In genomic region chr13:59513686-59514085, GRCh38 we compare ENCODE assay signal across 27 cellular contexts.
"Had no signal": no experiment of that assay in that cellular context is flagged by ENCODE, and none has a peak within 500 bp of the region (broad histone marks: within the 10 kb centered on the region; RNA-seq: fewer than 3 reads in every experiment).

No MANE protein-coding gene starts in this region.

- H3K27me3 ChIP-seq: stomach, suprapubic skin, testis, thyroid gland, tibial artery, tibial nerve, transverse colon, upper lobe of left lung, upper lobe of right lung, uterus, vagina had no signal

- DNase-seq: stimulated activated CD4-positive, alpha-beta T cell treated with anti-CD3 and anti-CD28 coated beads, Interleukin-2, amount 100 ng/mL, for 48 hours; stimulated activated CD4-positive, alpha-beta T cell treated with anti-CD3 and anti-CD28 coated beads, Interleukin-4, amount 100 ng/mL, for 1 hour; stimulated activated CD4-positive, alpha-beta T cell treated with anti-CD3 and anti-CD28 coated beads, Interleukin-4, amount 100 ng/mL, for 24 hours; stimulated activated CD4-positive, alpha-beta T cell treated with anti-CD3 and anti-CD28 coated beads, Interleukin-4, amount 100 ng/mL, for 4 hours; stimulated activated CD8-positive, alpha-beta memory T cell treated with anti-CD3 and anti-CD28 coated beads, Interleukin-4, amount 100 ng/mL, for 48 hours; stimulated activated naive B cell treated with anti-CD40 and anti-IgM and Interleukin-4, amounts not matched to agents 10 μg/mL and 1 μg/mL and 100 μg/mL, for 72 hours; stimulated activated naive CD4-positive, alpha-beta T cell; stimulated activated naive CD4-positive, alpha-beta T cell treated with Interleukin-2 at 50 U/mL for 16 hours; stimulated activated naive CD8-positive, alpha-beta T cell treated with anti-CD3 and anti-CD28 coated beads, Interleukin-15, amount 100 ng/mL, for 72 hours; stimulated activated naive CD8-positive, alpha-beta T cell treated with anti-CD3 and anti-CD28 coated beads, Interleukin-15, Interleukin-2, amounts not matched to agents 100 U/mL and 50 U/mL, for 24 hours; stomach; testis; thyroid gland; tibial artery; transverse colon; trophoblast cell; upper lobe of left lung; upper lobe of right lung; uterus had no signal

- H3K36me3 Mint-ChIP-seq: stimulated activated effector memory CD8-positive, alpha-beta T cell treated with anti-CD3 and anti-CD28 coated beads, Interleukin-12 subunit alpha, Interleukin-12 subunit beta, amount 100 ng/mL, for 72 hours; stimulated activated memory B cell treated with anti-CD40 and anti-IgM and Interleukin-4, amounts not matched to agents 10 μg/mL and 1 μg/mL and 100 μg/mL, for 72 hours; stimulated activated naive B cell treated with anti-CD40 and anti-IgM and Interleukin-4, amounts not matched to agents 10 μg/mL and 1 μg/mL and 100 μg/mL, for 72 hours; type B pancreatic cell had no signal

- H3K27me3 Mint-ChIP-seq: stimulated activated memory B cell treated with anti-CD40 and anti-IgM and Interleukin-4, amounts not matched to agents 10 μg/mL and 1 μg/mL and 100 μg/mL, for 72 hours; stimulated activated naive B cell treated with anti-CD40 and anti-IgM and Interleukin-4, amounts not matched to agents 10 μg/mL and 1 μg/mL and 100 μg/mL, for 72 hours; stimulated activated naive CD8-positive, alpha-beta T cell treated with anti-CD3 and anti-CD28 coated beads, Interleukin-15, amount 100 ng/mL, for 72 hours had no signal

- H3K4me1 ChIP-seq: stomach, suprapubic skin, testis, thyroid gland, tibial artery, tibial nerve, transverse colon, upper lobe of left lung, upper lobe of right lung, uterus, vagina had no signal

- H3K4me3 ChIP-seq: stomach, suprapubic skin, testis, thoracic aorta, thyroid gland, tibial artery, tibial nerve, transverse colon, upper lobe of left lung, upper lobe of right lung, uterus, vagina had no signal

- ATAC-seq: stimulated activated effector memory CD8-positive, alpha-beta T cell treated with anti-CD3 and anti-CD28 coated beads, Interleukin-12 subunit alpha, Interleukin-12 subunit beta, amount 100 ng/mL, for 72 hours; stimulated activated naive B cell treated with anti-CD40 and anti-IgM and Interleukin-4, amounts not matched to agents 10 μg/mL and 1 μg/mL and 100 μg/mL, for 72 hours; stimulated activated naive CD8-positive, alpha-beta T cell treated with anti-CD3 and anti-CD28 coated beads, Interleukin-15, amount 100 ng/mL, for 72 hours; stimulated activated naive CD8-positive, alpha-beta T cell treated with anti-CD3 and anti-CD28 coated beads, Interleukin-15, Interleukin-2, amounts not matched to agents 100 U/mL and 50 U/mL, for 24 hours; upper lobe of right lung had no signal

- H3K4me3 Mint-ChIP-seq: stimulated activated effector memory CD8-positive, alpha-beta T cell treated with anti-CD3 and anti-CD28 coated beads, Interleukin-12 subunit alpha, Interleukin-12 subunit beta, amount 100 ng/mL, for 72 hours; stimulated activated memory B cell treated with anti-CD40 and anti-IgM and Interleukin-4, amounts not matched to agents 10 μg/mL and 1 μg/mL and 100 μg/mL, for 72 hours; stimulated activated naive B cell treated with anti-CD40 and anti-IgM and Interleukin-4, amounts not matched to agents 10 μg/mL and 1 μg/mL and 100 μg/mL, for 72 hours; stimulated activated naive CD8-positive, alpha-beta T cell treated with anti-CD3 and anti-CD28 coated beads, Interleukin-15, amount 100 ng/mL, for 72 hours; stimulated activated naive CD8-positive, alpha-beta T cell treated with anti-CD3 and anti-CD28 coated beads, Interleukin-15, Interleukin-2, amounts not matched to agents 100 ng/mL and 50 ng/mL, for 24 hours; type B pancreatic cell had no signal

- H3K9me3 ChIP-seq: stomach, suprapubic skin, testis, thoracic aorta, thyroid gland, tibial artery, tibial nerve, transverse colon, upper lobe of left lung, upper lobe of right lung, uterus, vagina had no signal

- H3K4me1 Mint-ChIP-seq: stimulated activated effector memory CD8-positive, alpha-beta T cell treated with anti-CD3 and anti-CD28 coated beads, Interleukin-12 subunit alpha, Interleukin-12 subunit beta, amount 100 ng/mL, for 72 hours; stimulated activated memory B cell treated with anti-CD40 and anti-IgM and Interleukin-4, amounts not matched to agents 10 μg/mL and 1 μg/mL and 100 μg/mL, for 72 hours; stimulated activated naive B cell treated with anti-CD40 and anti-IgM and Interleukin-4, amounts not matched to agents 10 μg/mL and 1 μg/mL and 100 μg/mL, for 72 hours; stimulated activated naive CD8-positive, alpha-beta T cell treated with anti-CD3 and anti-CD28 coated beads, Interleukin-15, amount 100 ng/mL, for 72 hours had no signal

- H3K27ac ChIP-seq: stomach, suprapubic skin, testis, thoracic aorta, thyroid gland, tibial artery, tibial nerve, transverse colon, upper lobe of left lung, upper lobe of right lung, uterus, vagina had no signal

- H3K27ac Mint-ChIP-seq: stimulated activated effector memory CD8-positive, alpha-beta T cell treated with anti-CD3 and anti-CD28 coated beads, Interleukin-12 subunit alpha, Interleukin-12 subunit beta, amount 100 ng/mL, for 72 hours; stimulated activated memory B cell treated with anti-CD40 and anti-IgM and Interleukin-4, amounts not matched to agents 10 μg/mL and 1 μg/mL and 100 μg/mL, for 72 hours; stimulated activated naive B cell treated with anti-CD40 and anti-IgM and Interleukin-4, amounts not matched to agents 10 μg/mL and 1 μg/mL and 100 μg/mL, for 72 hours; stimulated activated naive CD8-positive, alpha-beta T cell treated with anti-CD3 and anti-CD28 coated beads, Interleukin-15, amount 100 ng/mL, for 72 hours; stimulated activated naive CD8-positive, alpha-beta T cell treated with anti-CD3 and anti-CD28 coated beads, Interleukin-15, Interleukin-2, amounts not matched to agents 100 ng/mL and 50 ng/mL, for 24 hours; type B pancreatic cell had no signal

- H3K36me3 ChIP-seq: stomach, suprapubic skin, thoracic aorta, thyroid gland, tibial artery, tibial nerve, transverse colon, upper lobe of left lung, upper lobe of right lung, uterus, vagina had no signal

- H3K9me3 Mint-ChIP-seq: stimulated activated effector memory CD8-positive, alpha-beta T cell treated with anti-CD3 and anti-CD28 coated beads, Interleukin-12 subunit alpha, Interleukin-12 subunit beta, amount 100 ng/mL, for 72 hours; stimulated activated memory B cell treated with anti-CD40 and anti-IgM and Interleukin-4, amounts not matched to agents 10 μg/mL and 1 μg/mL and 100 μg/mL, for 72 hours; stimulated activated naive CD8-positive, alpha-beta T cell treated with anti-CD3 and anti-CD28 coated beads, Interleukin-15, amount 100 ng/mL, for 72 hours; stimulated activated naive CD8-positive, alpha-beta T cell treated with anti-CD3 and anti-CD28 coated beads, Interleukin-15, Interleukin-2, amounts not matched to agents 100 ng/mL and 50 ng/mL, for 24 hours; type B pancreatic cell had no signal
